ENCODE assay signal across 23 cellular contexts in the genomic region with DNA sequence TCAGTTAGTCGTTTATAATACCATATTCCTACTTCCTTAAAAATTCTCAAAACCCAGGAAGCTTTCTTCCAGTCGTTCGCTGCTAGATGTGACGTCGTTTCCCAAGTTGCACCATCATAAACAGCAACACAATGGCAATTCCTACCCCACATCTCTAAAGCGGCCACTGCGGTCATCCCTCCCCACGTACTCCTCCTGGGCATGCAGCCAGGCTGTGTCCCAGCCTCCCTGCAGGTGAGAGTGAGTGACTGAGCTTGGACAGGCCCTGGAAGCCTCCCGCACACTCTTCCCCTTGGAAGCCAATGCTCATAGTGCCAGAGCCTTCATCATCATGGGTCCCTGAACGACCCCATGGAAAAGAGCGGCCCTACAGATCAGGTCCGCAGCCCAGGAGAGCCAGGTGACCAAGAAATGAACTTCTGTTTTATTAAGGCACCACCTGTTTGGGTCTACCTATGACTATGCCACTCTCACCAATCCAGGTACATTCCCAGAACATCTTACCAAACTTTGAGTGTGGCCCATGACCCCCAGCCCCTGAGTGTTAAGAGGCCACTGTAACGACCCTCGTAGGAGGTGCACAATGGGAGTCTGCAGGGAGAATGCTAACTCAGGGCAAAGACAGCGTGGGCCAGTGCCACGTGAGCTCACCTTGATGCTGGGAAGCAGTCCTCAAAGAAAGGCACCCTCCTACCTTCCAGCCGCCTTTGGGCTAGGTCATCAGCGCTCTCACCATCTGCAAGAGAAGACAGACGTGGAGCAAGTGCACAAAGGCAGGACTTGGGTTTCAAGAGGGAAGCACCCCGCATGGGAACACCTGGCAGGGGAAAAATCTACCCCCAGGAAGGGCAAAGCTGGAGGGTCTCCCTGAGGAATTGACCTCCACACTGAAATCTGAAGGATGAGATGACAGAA.
DNase-seq lines count a peak whose midpoint lies in the region; FAIRE-seq and TF ChIP-seq lines count a peak whose summit lies in the region.
"Had no signal": no experiment of that assay in that cellular context is flagged by ENCODE, and none has a peak within 500 bp of the region (broad histone marks: within the 10 kb centered on the region; RNA-seq: fewer than 3 reads in every experiment).

No MANE protein-coding gene starts in this region.

- intact Hi-C loops in MCF 10A (cut with micrococcal nuclease) (no loop called here), breast epithelium (cut with DNase I; ENCODE audit: low total_unique reads) (no loop called here), transverse colon (cut with DNase I; ENCODE audit: low total_unique reads) (no loop called here)

- H3K36me3 Mint-ChIP-seq in MCF 10A (ENCODE audit: insufficient read depth, unreplicated experiment) = no peaks in the 10 kb centered on the region
- H3K36me3 Mint-ChIP-seq: CD4-positive, alpha-beta memory T cell had no signal

- in situ Hi-C loops in transverse colon (cut with MboI; ENCODE audit: low pct_ligation_motif_present in 1 of 4, low pct_unique_long_range_greater_than_20kb in 1 of 4, low sequenced_read_pairs in 3 of 4) = no loop called here

- POLR2A ChIA-PET in MCF 10A (lab: Yijun Ruan, JAX) = interaction anchor here (0.7 kb wide), 2 partner anchors 38 to 675 kb away, joined by 3 read pairs; no protein-coding TSS in a partner anchor

- CTCF ChIA-PET in MCF 10A (lab: Yijun Ruan, JAX) = no interaction called here

- H3K4me1 Mint-ChIP-seq in MCF 10A (ENCODE audit: insufficient read depth, unreplicated experiment) = no peaks in the 10 kb centered on the region
- H3K4me1 Mint-ChIP-seq: B cell; CD4-positive, alpha-beta memory T cell had no signal

- H3K27me3 ChIP-seq in breast epithelium = no peaks in the 10 kb centered on the region
- no peaks in the 10 kb centered on the region for H3K27me3 ChIP-seq in transverse colon

- no TSS peak for BruUV-seq in MCF 10A (replicated peaks; lab: Mats Ljungman, UMichigan)

- TF ChIP-seq EP300 in transverse colon (IDR thresholded peaks at IDR 0.05; ENCODE audit: low read depth) = no peak

- 69 to 76% methylated on average over 5 to 20 of the region's 20 CpGs for WGBS in transverse colon (ENCODE audit: low coverage in 1 of 2), 2 donors

- DNase-seq in DMS153 (lab: John Stamatoyannopoulos, UW) = peak; percentile 62
- DNase-seq in DMS153 treated with DMSO at 0.1 percent for 48 hours (lab: John Stamatoyannopoulos, UW; ENCODE audit: unreplicated experiment) = no peak
- peak; percentile 36 for DNase-seq in MCF 10A (ENCODE audit: unreplicated experiment)
- DNase-seq in breast epithelium (ENCODE audit: low spot score in 2 of 2) = no peak
- DNase-seq in islet precursor cell = peak; percentile 37
- peak; percentile 52 for DNase-seq in urothelium cell line (ENCODE audit: low spot score)
- no peak for DNase-seq in NCI-H82 (lab: John Stamatoyannopoulos, UW)
- no peak for DNase-seq in transverse colon
- DNase-seq: Calu3; CD4-positive, alpha-beta memory T cell; GF-D8; IMR-90; Kasumi-1; NCI-H1105; NCI-H1694; NCI-H2171 treated with DMSO at 0.1 percent for 48 hours; NCI-H446 treated with DMSO at 0.1 percent for 48 hours; NCI-H748 treated with DMSO at 0.1 percent for 48 hours had no signal

- H3K27ac Mint-ChIP-seq in MCF 10A (ENCODE audit: low read depth, unreplicated experiment) = no peak overlapping the region
- H3K27ac Mint-ChIP-seq: B cell; CD4-positive, alpha-beta memory T cell had no signal

- no peaks in the 10 kb centered on the region for H3K36me3 ChIP-seq in breast epithelium
- H3K36me3 ChIP-seq in transverse colon = no peaks in the 10 kb centered on the region

- TF ChIP-seq POLR2A in breast epithelium (IDR thresholded peaks at IDR 0.05) (no peak), transverse colon (IDR thresholded peaks at IDR 0.05) (no peak)

- H3K27ac ChIP-seq in breast epithelium (no peak overlapping the region), transverse colon (no peak overlapping the region)
- H3K27ac ChIP-seq: 22Rv1, SK-N-MC had no signal

- H3K4me1 ChIP-seq in breast epithelium (no peaks in the 10 kb centered on the region), transverse colon (no peaks in the 10 kb centered on the region)

- no peaks in the 10 kb centered on the region for H3K27me3 Mint-ChIP-seq in MCF 10A (ENCODE audit: insufficient read depth, unreplicated experiment)

- FAIRE-seq in urothelium cell line (lab: Jason Lieb, UNC) = no peak
- FAIRE-seq: GM12891, H54 had no signal

- no peak overlapping the region for H3K4me3 Mint-ChIP-seq in MCF 10A (ENCODE audit: unreplicated experiment)
- H3K4me3 Mint-ChIP-seq: B cell; CD4-positive, alpha-beta memory T cell had no signal

- H3K4me3 ChIP-seq in breast epithelium (no peak overlapping the region), transverse colon (no peak overlapping the region)
- H3K4me3 ChIP-seq: SK-N-MC had no signal

- peaks cover 0 to 3% of the 10 kb centered on the region in 2 donors for H3K9me3 ChIP-seq in breast epithelium
- no peaks in the 10 kb centered on the region for H3K9me3 ChIP-seq in transverse colon

- peaks cover 13% of the 10 kb centered on the region for H3K9me3 Mint-ChIP-seq in MCF 10A (ENCODE audit: unreplicated experiment)
- H3K9me3 Mint-ChIP-seq: CD4-positive, alpha-beta memory T cell had no signal

- TF ChIP-seq CTCF in MCF 10A (IDR thresholded peaks at IDR 0.05; ENCODE audit: unreplicated experiment) (no peak), breast epithelium (IDR thresholded peaks at IDR 0.05) (no peak), transverse colon (IDR thresholded peaks at IDR 0.05) (no peak)

Comparison
In these comparisons a context has a peak if more than half of its experiments do, and no peak if none do; other contexts are left out.
1. DNase-seq: peak in DMS153 (single experiment), MCF 10A (single experiment), islet precursor cell (single experiment) and urothelium cell line (single experiment); none in DMS153 treated with DMSO at 0.1 percent for 48 hours (single experiment), breast epithelium (0 of 2), NCI-H82 (single experiment) and transverse colon (single experiment).